ENCODE assay signal across 8 cellular contexts in genomic region chr17:12395733-12396354, GRCh38.
DNase-seq lines count a peak whose midpoint lies in the region; ATAC-seq and TF ChIP-seq lines count a peak whose summit lies in the region.

No MANE protein-coding gene starts in this region.

- TF ChIP-seq CTCF in AG09309 (IDR thresholded peaks at IDR 0.05; ENCODE audit: control insufficient read depth, insufficient read depth, low read depth, low read length, missing control alignments) (peak; percentile 62), GM13976 (IDR thresholded peaks at IDR 0.05; ENCODE audit: borderline replicate concordance, control extremely low read depth, extremely low read depth, insufficient read depth, missing control alignments) (peak; percentile 22)

- no peaks in the 10 kb centered on the region for H3K36me3 Mint-ChIP-seq in activated naive CD4-positive, alpha-beta T cell treated with anti-CD3 and anti-CD28 coated beads, Interleukin-2, amount 10 ng/mL, durations not matched to agents 7 days and 5 days

- H3K4me3 Mint-ChIP-seq in activated naive CD4-positive, alpha-beta T cell treated with anti-CD3 and anti-CD28 coated beads, Interleukin-2, amount 10 ng/mL, durations not matched to agents 7 days and 5 days = no peak overlapping the region

- no peak overlapping the region for H3K4me3 ChIP-seq in AG09309 (ENCODE audit: control insufficient read depth, low read depth, low read length)

- in situ Hi-C loops in GM13976 (cut with MboI; ENCODE audit: low sequenced_read_pairs, unreplicated experiment) = no loop called here

- no peaks in the 10 kb centered on the region for H3K4me1 Mint-ChIP-seq in activated naive CD4-positive, alpha-beta T cell treated with anti-CD3 and anti-CD28 coated beads, Interleukin-2, amount 10 ng/mL, durations not matched to agents 7 days and 5 days

- CTCF ChIA-PET in activated naive CD4-positive, alpha-beta T cell treated with anti-CD3 and anti-CD28 coated beads, Interleukin-2, amount 10 ng/mL, durations not matched to agents 7 days and 5 days (lab: Charles Lee) = interaction anchor here (0.7 kb wide), 1 partner anchor 23 kb away, joined by 4 read pairs; no protein-coding TSS in a partner anchor

- no peak overlapping the region for H3K27ac Mint-ChIP-seq in activated naive CD4-positive, alpha-beta T cell treated with anti-CD3 and anti-CD28 coated beads, Interleukin-2, amount 10 ng/mL, durations not matched to agents 7 days and 5 days

- H3K9me3 Mint-ChIP-seq in activated naive CD4-positive, alpha-beta T cell treated with anti-CD3 and anti-CD28 coated beads, Interleukin-2, amount 10 ng/mL, durations not matched to agents 7 days and 5 days = peaks cover 20% of the 10 kb centered on the region

- no peak for ATAC-seq in GM21381 (IDR thresholded peaks at IDR 0.05; ENCODE audit: unreplicated experiment)

- no peaks in the 10 kb centered on the region for H3K27me3 Mint-ChIP-seq in activated naive CD4-positive, alpha-beta T cell treated with anti-CD3 and anti-CD28 coated beads, Interleukin-2, amount 10 ng/mL, durations not matched to agents 7 days and 5 days

- no peak for DNase-seq in AG09309 (ENCODE audit: low read depth)
- DNase-seq in GM13976 (ENCODE audit: low spot score) = peak; percentile 34
- DNase-seq in RKO (ENCODE audit: low spot score) = peak; percentile 35
- DNase-seq in iPS DF 19.7 (ENCODE audit: low read depth, low spot score) = peak; percentile 12
- no peak for DNase-seq in NCI-H1930 (lab: John Stamatoyannopoulos, UW)
- DNase-seq in activated naive CD4-positive, alpha-beta T cell treated with anti-CD3 and anti-CD28 coated beads, Interleukin-2, amount 10 ng/mL, durations not matched to agents 7 days and 5 days = no peak
- no peak for DNase-seq in NCI-H510A (lab: John Stamatoyannopoulos, UW)

Comparison
In these comparisons a context has a peak if more than half of its experiments do, and no peak if none do; other contexts are left out.
1. DNase-seq: peak in GM13976 (single experiment), RKO (single experiment) and iPS DF 19.7 (single experiment); none in AG09309 (single experiment), NCI-H1930 (0 of 2), activated naive CD4-positive, alpha-beta T cell treated with anti-CD3 and anti-CD28 coated beads, Interleukin-2, amount 10 ng/mL, durations not matched to agents 7 days and 5 days (single experiment) and NCI-H510A (single experiment).